Comparison of ENCODE assay signal across 12 cellular contexts in the genomic region with DNA sequence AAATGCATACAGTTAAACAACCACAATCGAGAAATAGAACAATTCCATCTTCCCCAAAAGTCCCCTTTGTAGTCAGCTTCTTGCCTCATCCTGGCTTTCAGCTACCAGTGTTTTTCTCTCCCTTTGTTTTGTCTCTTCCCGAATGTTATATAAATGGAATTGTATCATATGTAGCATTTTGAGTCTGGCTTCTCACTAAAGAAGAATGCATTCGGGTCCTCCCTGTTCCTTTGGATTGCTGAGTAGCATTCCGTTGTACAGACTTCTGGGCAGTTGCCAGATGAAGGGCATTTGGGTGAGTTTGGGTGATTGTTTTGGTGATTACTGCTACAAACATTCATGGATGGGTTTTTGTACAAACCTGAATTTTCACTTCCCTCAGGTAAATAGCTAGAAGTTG. TPM values are rescaled to one million over a fixed set of nuclear protein-coding genes. Genes with fewer than 3 reads are reported as not detected.
DNase-seq lines count a peak whose midpoint lies in the region; ATAC-seq and TF ChIP-seq lines count a peak whose summit lies in the region.
"Had no signal": no experiment of that assay in that cellular context is flagged by ENCODE, and none has a peak within 500 bp of the region (broad histone marks: within the 10 kb centered on the region; RNA-seq: fewer than 3 reads in every experiment).

No MANE protein-coding gene starts in this region.

- H3K4me1 ChIP-seq in GM23248 (ENCODE audit: insufficient read depth): peaks cover 72% of the 10 kb centered on the region

- ATAC-seq in memory B cell (ENCODE audit: low read depth) (no peak), HG02840 (IDR thresholded peaks at IDR 0.05; ENCODE audit: low FRiP score, unreplicated experiment) (no peak)
- ATAC-seq: K562 had no signal

- peak overlapping the region; percentile 80 for H3K27ac ChIP-seq in GM23248

- H3K9ac ChIP-seq in GM23248: peak overlapping the region; percentile 45

- H3F3A ChIP-seq in GM23248 (ENCODE audit: insufficient read depth): peaks cover 69% of the 10 kb centered on the region

- DNase-seq in A172 (ENCODE audit: low spot score): peak; percentile 29
- DNase-seq in GM23248: peak; percentile 84
- DNase-seq in astrocyte of the spinal cord (ENCODE audit: low read depth, low spot score): peak; percentile 52
- no peak for DNase-seq in memory B cell (ENCODE audit: low spot score in 2 of 2)
- no peak for DNase-seq in activated gamma-delta T cell (lab: John Stamatoyannopoulos, UW)
- no peak for DNase-seq in SKM-1 (lab: John Stamatoyannopoulos, UW; ENCODE audit: unreplicated experiment)
- DNase-seq in NCI-H82 (lab: John Stamatoyannopoulos, UW): no peak
- DNase-seq: posterior cingulate gyrus had no signal

- H3K4me1 Mint-ChIP-seq in memory B cell: peaks cover 4% of the 10 kb centered on the region

- H3K9me2 ChIP-seq in GM23248 (ENCODE audit: insufficient read depth): no peaks in the 10 kb centered on the region

- H3K27me3 ChIP-seq in GM23248 (replicated peaks; ENCODE audit: insufficient read depth): no peaks in the 10 kb centered on the region

- H3K9me3 Mint-ChIP-seq in memory B cell: no peaks in the 10 kb centered on the region

- TF ChIP-seq CTCF in astrocyte of the spinal cord (IDR thresholded peaks at IDR 0.05; ENCODE audit: low read depth, low read length): no peak

- H3K36me3 ChIP-seq in GM23248 (ENCODE audit: low read depth): peaks cover 12% of the 10 kb centered on the region

- no peak overlapping the region for H3K4me3 Mint-ChIP-seq in memory B cell

- H3K4me3 ChIP-seq in GM23248 (no peak overlapping the region), astrocyte of the spinal cord (ENCODE audit: low read depth, low read length) (no peak overlapping the region)
- H3K4me3 ChIP-seq: GM12878, K562 had no signal

- in situ Hi-C loops in GM23248 (cut with MboI) (no loop called here), astrocyte of the spinal cord (cut with HindIII; ENCODE audit: low sequenced_read_pairs) (no loop called here)

- H2AFZ ChIP-seq in GM23248: no peak overlapping the region

- no peaks in the 10 kb centered on the region for H3K79me2 ChIP-seq in GM23248 (ENCODE audit: insufficient read depth)

- no peaks in the 10 kb centered on the region for H3K9me3 ChIP-seq in GM23248 (ENCODE audit: low read depth)

- H4K20me1 ChIP-seq in GM23248 (ENCODE audit: insufficient read depth): no peaks in the 10 kb centered on the region

- peak overlapping the region; percentile 44 for H3K4me2 ChIP-seq in GM23248 (ENCODE audit: unreplicated experiment)

- no peaks in the 10 kb centered on the region for H3K27me3 Mint-ChIP-seq in memory B cell

- H3K27ac Mint-ChIP-seq in memory B cell: peak overlapping the region; percentile 83

- H3K36me3 Mint-ChIP-seq in memory B cell: peaks cover 11% of the 10 kb centered on the region

- 24 to 28% methylated on average over 4 of the region's 4 CpGs for WGBS in GM23248 (ENCODE audit: low coverage in 1 of 2, low lambda C conversion rate in 2 of 2, missing lambda C conversion rate in 2 of 2), 2 experiments

RNA-seq across cellular contexts. Expression of a gene that starts 27.8 kb away (rescaled TPM):
- not detected in 2 replicates for total RNA-seq in A172 (2014; rRNA removed; shearing (Covaris generic))
- total RNA-seq in GM23248 (2014; rRNA removed; shearing (Covaris generic)): 1.5 TPM in 2 replicates
- polyA plus RNA-seq in GM23248 (2016; fragmentation: Nextera tagmentation; extraction: Ambion mirVana): 1.7 and 2.3 TPM in 2 replicates
- total RNA-seq: GM12878, K562, NCI-H460 had no signal

RNA-seq across cellular contexts. Expression of a gene that starts 51.3 kb away (rescaled TPM):
- 44.7 and 50.0 TPM in 2 replicates for total RNA-seq in A172 (2014; rRNA removed; shearing (Covaris generic))
- 36.9 and 37.3 TPM in 2 replicates for total RNA-seq in GM23248 (2014; rRNA removed; shearing (Covaris generic))
- polyA plus RNA-seq in GM23248 (2016; fragmentation: Nextera tagmentation; extraction: Ambion mirVana): 35.0 and 38.3 TPM in 2 replicates

Comparison
In these comparisons a context has a peak if more than half of its experiments do, and no peak if none do; other contexts are left out.
1. DNase-seq: peak in A172 (single experiment), GM23248 (single experiment) and astrocyte of the spinal cord (single experiment); none in memory B cell (0 of 2), activated gamma-delta T cell (single experiment), SKM-1 (single experiment) and NCI-H82 (single experiment).